ENCODE assay signal across 8 cellular contexts in the genomic region with DNA sequence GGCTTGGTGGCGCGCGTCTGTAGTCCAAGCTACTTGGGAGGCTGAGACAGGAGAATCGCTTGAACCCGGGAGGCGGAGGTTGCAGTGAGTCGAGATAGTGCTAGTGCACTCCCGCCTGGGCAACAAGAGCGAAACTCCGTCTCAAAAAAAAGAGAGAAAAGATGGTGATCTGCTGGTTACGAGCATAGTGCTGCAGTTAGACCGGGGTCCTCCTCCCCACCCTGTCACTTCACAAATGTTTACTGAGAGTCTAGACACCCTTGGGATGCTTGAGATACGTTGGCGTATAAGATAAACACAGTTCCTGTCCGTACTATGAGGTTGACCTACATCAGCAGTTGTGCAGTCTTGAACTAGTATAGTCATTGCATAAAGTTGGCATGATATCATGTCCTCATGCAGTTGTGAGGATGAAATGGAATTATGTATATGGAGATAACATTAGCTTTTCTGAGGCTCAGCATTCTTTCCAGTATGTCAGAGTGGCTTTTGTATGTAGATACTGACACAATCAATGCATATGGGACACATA. TPM values are rescaled to one million over a fixed set of nuclear protein-coding genes. Genes with fewer than 3 reads are reported as not detected.
DNase-seq lines count a peak whose midpoint lies in the region; ATAC-seq, FAIRE-seq and TF ChIP-seq lines count a peak whose summit lies in the region.

No MANE protein-coding gene starts in this region.

- no peak for TF ChIP-seq RAD21 in H1 (IDR thresholded peaks at IDR 0.05 in 1 of 2, conservative IDR thresholded peaks at IDR 0.05 in 1 of 2; ENCODE audit: low read depth in 2 of 2, low read length in 2 of 2)
- TF ChIP-seq RAD21 in neural cell (conservative IDR thresholded peaks at IDR 0.05) = no peak

- TF ChIP-seq CTCF in OCI-LY1 (IDR thresholded peaks at IDR 0.05; ENCODE audit: low read length) (no peak), H1 (IDR thresholded peaks at IDR 0.05; ENCODE audit: control extremely low read depth in 1 of 3, insufficient read depth in 1 of 3, low read depth in 1 of 3, low read length in 3 of 3) (no peak), neural cell (IDR thresholded peaks at IDR 0.05; ENCODE audit: poor library complexity, severe bottlenecking) (no peak)

- no peak overlapping the region for H2BK5ac ChIP-seq in H1 (ENCODE audit: low read depth, low read length)

- peaks cover 25 to 48% (median 34%) of the 10 kb centered on the region in 4 donors for H3K4me1 Mint-ChIP-seq in CD4-positive, CD25-positive, alpha-beta regulatory T cell

- H3K36me3 ChIP-seq in CD4-positive, CD25-positive, alpha-beta regulatory T cell (ENCODE audit: control insufficient read depth, insufficient read depth, low read length) = peaks cover 11% of the 10 kb centered on the region
- peaks cover 12% of the 10 kb centered on the region for H3K36me3 ChIP-seq in OCI-LY1 (ENCODE audit: insufficient read depth, low read length)
- H3K36me3 ChIP-seq in H1 (ENCODE audit: control insufficient read depth in 2 of 4, insufficient read depth in 4 of 4, low read length in 3 of 4) = peaks cover 0 to 13% (median 7%) of the 10 kb centered on the region in 4 experiments; a peak in 6 of 8 replicates
- H3K36me3 ChIP-seq in neural cell (ENCODE audit: insufficient read depth, low read length) = no peaks in the 10 kb centered on the region

- H3K4me3 ChIP-seq in CD4-positive, CD25-positive, alpha-beta regulatory T cell (ENCODE audit: low read depth, low read length) = peak overlapping the region; percentile 91
- H3K4me3 ChIP-seq in OCI-LY1 (ENCODE audit: low read depth, low read length, poor library complexity, severe bottlenecking) (peak overlapping the region; percentile 99), H1 (ENCODE audit: extremely low read depth in 1 of 4, insufficient read depth in 2 of 4, low read depth in 3 of 4, low read length in 4 of 4) (peak overlapping the region; percentile 70 to 97 (median 80)), neural cell (ENCODE audit: low read length) (peak overlapping the region; percentile 71)

- 59% methylated on average over 15 of the region's 15 CpGs; no CpG with 5 or more reads in 1 of the 2 experiments for WGBS in H1 (ENCODE audit: extremely low coverage in 1 of 2, insufficient coverage in 1 of 2, insufficient read length in 1 of 2, insufficient replicate concordance in 2 of 2, low coverage in 1 of 2, low lambda C conversion rate in 2 of 2, missing lambda C conversion rate in 1 of 2), 2 experiments

- peak in 1 of 3 donors; percentile 14 for DNase-seq in CD4-positive, CD25-positive, alpha-beta regulatory T cell
- DNase-seq in H1 (ENCODE audit: low read depth in 1 of 2, low spot score in 2 of 2) = no peak
- DNase-seq in NK-92 treated with Interleukin-12 subunit alpha and Interleukin-12 subunit beta, amount 100 ng/mL, for 24 hours (lab: John Stamatoyannopoulos, UW) = no peak
- DNase-seq in NCI-H2081 treated with DMSO at 0.1 percent for 48 hours (lab: John Stamatoyannopoulos, UW) = no peak
- DNase-seq in inferior parietal cortex (ENCODE audit: extremely low spot score) = no peak
- no peak for DNase-seq in MV-4-11 (lab: John Stamatoyannopoulos, UW)

- no peak overlapping the region for H2BK120ac ChIP-seq in H1 (replicated peaks; ENCODE audit: low read depth, low read length)

- H3K4me2 ChIP-seq in OCI-LY1 (ENCODE audit: low read length) (peak overlapping the region; percentile 87), H1 (ENCODE audit: insufficient read depth in 1 of 2, low read depth in 2 of 2, low read length in 2 of 2) (peak overlapping the region; percentile 73 to 96), neural cell (ENCODE audit: low read length) (peak overlapping the region; percentile 85)

- CTCF ChIA-PET in H1 (lab: Charles Lee; ENCODE audit: partially characterized antibody) = no interaction called here

- H2BK12ac ChIP-seq in H1 (ENCODE audit: low read depth, low read length) = no peak overlapping the region; the same call in 1 of the 2 replicates

- no peak overlapping the region for H2BK15ac ChIP-seq in H1 (ENCODE audit: low read length)

- FAIRE-seq in H1 (lab: Jason Lieb, UNC) = no peak

- H3K23me2 ChIP-seq in H1 (ENCODE audit: low read depth, low read length) = peaks cover 9% of the 10 kb centered on the region

- no peak overlapping the region for H2BK20ac ChIP-seq in H1 (ENCODE audit: low read length)

- peaks cover 3% of the 10 kb centered on the region for H3K79me1 ChIP-seq in H1 (ENCODE audit: low read depth, low read length)

- H3K27ac Mint-ChIP-seq in CD4-positive, CD25-positive, alpha-beta regulatory T cell = peak overlapping the region; percentile 92 to 99 (median 93)

- H3K79me2 ChIP-seq in OCI-LY1 (ENCODE audit: insufficient read depth, low read length) (peaks cover 12% of the 10 kb centered on the region), H1 (ENCODE audit: control insufficient read depth in 1 of 2, insufficient read depth in 2 of 2, low read length in 2 of 2) (peaks cover 7 to 30% of the 10 kb centered on the region in 2 experiments), neural cell (replicated peaks; ENCODE audit: insufficient read depth, low read length) (peaks cover 29% of the 10 kb centered on the region)

- H3K27me3 Mint-ChIP-seq in CD4-positive, CD25-positive, alpha-beta regulatory T cell = peaks cover 5% of the 10 kb centered on the region

- TF ChIP-seq EP300 in H1 (IDR thresholded peaks at IDR 0.05; ENCODE audit: borderline replicate concordance in 1 of 2, low read depth in 2 of 2, low read length in 2 of 2) (no peak), neural cell (conservative IDR thresholded peaks at IDR 0.05; ENCODE audit: poor library complexity, severe bottlenecking) (no peak)

- POLR2A ChIA-PET in H1 (lab: Charles Lee; ENCODE audit: partially characterized antibody) = interaction anchor here (0.6 to 1.7 kb wide), 10 partner anchors 11 to 267 kb away, joined by 3 to 7 read pairs (median 4); a partner anchor contains a TSS

- H3K4me3 Mint-ChIP-seq in CD4-positive, CD25-positive, alpha-beta regulatory T cell = peak overlapping the region; percentile 88 to 98 (median 97)

- H4K91ac ChIP-seq in H1 (replicated peaks; ENCODE audit: insufficient read length, low read length) = no peak overlapping the region

- H3K14ac ChIP-seq in H1 (ENCODE audit: insufficient read length) = no peak overlapping the region

- no peak overlapping the region for H3K18ac ChIP-seq in H1 (ENCODE audit: extremely low read depth, low read length)

- peaks cover 31% of the 10 kb centered on the region for H3K4me1 ChIP-seq in CD4-positive, CD25-positive, alpha-beta regulatory T cell (ENCODE audit: control insufficient read depth, insufficient read depth, low read length, poor library complexity, severe bottlenecking)
- peaks cover 21% of the 10 kb centered on the region for H3K4me1 ChIP-seq in OCI-LY1 (ENCODE audit: insufficient read depth, low read length, severe bottlenecking)
- peaks cover 0 to 5% (median 0%) of the 10 kb centered on the region in 4 experiments; a peak in 1 of 7 replicates for H3K4me1 ChIP-seq in H1 (replicated peaks in 1 of 4; ENCODE audit: control insufficient read depth in 3 of 4, insufficient read depth in 4 of 4, low read length in 3 of 4)

- peaks cover 0 to 2% (median 0%) of the 10 kb centered on the region in 7 donors for H3K9me3 Mint-ChIP-seq in CD4-positive, CD25-positive, alpha-beta regulatory T cell

- peak overlapping the region; percentile 85 for H3K27ac ChIP-seq in CD4-positive, CD25-positive, alpha-beta regulatory T cell (ENCODE audit: insufficient read depth, low read length, poor library complexity, severe bottlenecking)
- H3K27ac ChIP-seq in OCI-LY1 (ENCODE audit: low read depth, low read length, poor library complexity, severe bottlenecking) (peak overlapping the region; percentile 85), H1 (ENCODE audit: low read depth, low read length) (no peak overlapping the region), neural cell (ENCODE audit: low read length) (peak overlapping the region; percentile 64)

- H3K36me3 Mint-ChIP-seq in CD4-positive, CD25-positive, alpha-beta regulatory T cell = peaks cover 20% of the 10 kb centered on the region

- H4K20me1 ChIP-seq in OCI-LY1 (ENCODE audit: insufficient read depth, low read length) = no peaks in the 10 kb centered on the region
- no peaks in the 10 kb centered on the region for H4K20me1 ChIP-seq in H1 (replicated peaks in 1 of 2; ENCODE audit: control insufficient read depth in 1 of 2, insufficient read depth in 2 of 2, low read length in 2 of 2)
- no peaks in the 10 kb centered on the region for H4K20me1 ChIP-seq in neural cell (ENCODE audit: insufficient read depth)

- H4K5ac ChIP-seq in H1 (ENCODE audit: insufficient read length, low read depth, low read length) = no peak overlapping the region

- ATAC-seq in CD4-positive, CD25-positive, alpha-beta regulatory T cell (ENCODE audit: low read depth in 2 of 2) = no peak

- H3K4ac ChIP-seq in H1 (replicated peaks; ENCODE audit: insufficient read length, low read depth, low read length) = peak overlapping the region; percentile 36

- H3K23ac ChIP-seq in H1 (ENCODE audit: insufficient read length) = no peak overlapping the region

- no peak overlapping the region for H2AK5ac ChIP-seq in H1 (ENCODE audit: low read depth, low read length)

- no peaks in the 10 kb centered on the region for H3K27me3 ChIP-seq in CD4-positive, CD25-positive, alpha-beta regulatory T cell (ENCODE audit: control insufficient read depth, insufficient read depth, low read length)
- H3K27me3 ChIP-seq in OCI-LY1 (ENCODE audit: insufficient read depth, low read length) = no peaks in the 10 kb centered on the region
- H3K27me3 ChIP-seq in H1 (replicated peaks in 1 of 4; ENCODE audit: control insufficient read depth in 3 of 4, extremely low read depth in 1 of 4, insufficient read depth in 3 of 4, low read length in 3 of 4) = no peaks in the 10 kb centered on the region
- H3K27me3 ChIP-seq in neural cell (ENCODE audit: insufficient read depth, low read depth, low read length) = no peaks in the 10 kb centered on the region

- H3K9ac ChIP-seq in OCI-LY1 (ENCODE audit: low read length) (peak overlapping the region; percentile 99), H1 (replicated peaks in 1 of 4; ENCODE audit: extremely low read depth in 1 of 4, low read depth in 3 of 4, low read length in 3 of 4) (peak overlapping the region; percentile 72 to 91 (median 80)), neural cell (ENCODE audit: low read length) (peak overlapping the region; percentile 87)

- H3F3A ChIP-seq in OCI-LY1 (ENCODE audit: insufficient read depth, low read length) = no peaks in the 10 kb centered on the region
- H3F3A ChIP-seq in neural cell (ENCODE audit: insufficient read depth, low read length, poor library complexity, severe bottlenecking) = no peaks in the 10 kb centered on the region

- no peak overlapping the region for H3K56ac ChIP-seq in H1 (replicated peaks; ENCODE audit: insufficient read length, low read depth, low read length)

- no peak overlapping the region for H4K8ac ChIP-seq in H1 (ENCODE audit: extremely low read depth, insufficient read depth, low read length)

- H3K9me2 ChIP-seq in OCI-LY1 (ENCODE audit: low read depth, low read length) (no peaks in the 10 kb centered on the region), neural cell (ENCODE audit: insufficient read depth, low read length) (no peaks in the 10 kb centered on the region)

- no peak for TF ChIP-seq POLR2A in H1 (IDR thresholded peaks at IDR 0.05; ENCODE audit: control extremely low read depth in 1 of 2, low read depth in 2 of 2, low read length in 2 of 2)

- H2AFZ ChIP-seq in OCI-LY1 (ENCODE audit: low read length) (no peak overlapping the region), H1 (ENCODE audit: low read length) (no peak overlapping the region), neural cell (ENCODE audit: low read depth, low read length) (peak overlapping the region; percentile 52)

- no peaks in the 10 kb centered on the region for H3K9me3 ChIP-seq in CD4-positive, CD25-positive, alpha-beta regulatory T cell (ENCODE audit: control insufficient read depth in 2 of 2, low read length in 2 of 2)
- H3K9me3 ChIP-seq in OCI-LY1 (ENCODE audit: low read length) = no peaks in the 10 kb centered on the region
- no peaks in the 10 kb centered on the region for H3K9me3 ChIP-seq in H1 (ENCODE audit: insufficient read depth in 2 of 2, low read depth in 1 of 2, low read length in 1 of 2)
- no peaks in the 10 kb centered on the region for H3K9me3 ChIP-seq in neural cell (ENCODE audit: low read length)

RNA-seq across cellular contexts. Expression of a gene that starts 0.8 kb away (rescaled TPM):
- total RNA-seq in CD4-positive, CD25-positive, alpha-beta regulatory T cell = 27.6 TPM
- polyA plus RNA-seq in CD4-positive, CD25-positive, alpha-beta regulatory T cell = 10 to 100 TPM in 2 of 4 donors, 1 to 10 TPM in 2; 6.9 to 11.8 (median 10.1) TPM
- total RNA-seq in H1 (2021; fragmentation: NEBNext Ultra II Directional; extraction: Animal tissue kit (Norgen Biotek cat#: 25700)) = 23.3 and 23.5 TPM in 2 replicates
- polyA plus RNA-seq in H1 (2011; rRNA removed) (17.3 and 26.3 TPM in 2 replicates), neural cell (25.7 and 27.0 TPM in 2 replicates)
- 21.8 TPM for polyA plus RNA-seq in H1 (2011; cell fraction: cytosol; rRNA removed)
- polyA plus RNA-seq in H1 (2011; cell fraction: nucleus; rRNA removed) = 74.7 TPM
- polyA plus RNA-seq in H1 (2012, experiment 1 of 2) = 20.4 to 23.2 TPM (median 22.5 TPM) in 4 replicates
- polyA plus RNA-seq in H1 (2012, experiment 2 of 2) = 16.7 TPM
- 20.7 TPM for polyA plus RNA-seq in H1 (2013, experiment 1 of 2)
- 15.3 TPM for polyA plus RNA-seq in H1 (2013, experiment 2 of 2)
- polyA minus RNA-seq in H1 (2011; rRNA and poly(A)+ RNA removed) = 37.2 and 46.4 TPM in 2 replicates
- 18.9 TPM for polyA minus RNA-seq in H1 (2011; cell fraction: cytosol; rRNA and poly(A)+ RNA removed)
- 52.6 TPM for polyA minus RNA-seq in H1 (2011; cell fraction: nucleus; rRNA and poly(A)+ RNA removed)
- 29.2 and 31.6 TPM in 2 replicates for polyA minus RNA-seq in neural cell

RNA-seq across cellular contexts. Expression of a gene that starts 0.9 kb away (rescaled TPM):
- total RNA-seq in CD4-positive, CD25-positive, alpha-beta regulatory T cell = 23.7 TPM
- 10 to 100 TPM; 21.2 to 26.1 (median 25.4) TPM for polyA plus RNA-seq in CD4-positive, CD25-positive, alpha-beta regulatory T cell
- 20.1 and 22.2 TPM in 2 replicates for total RNA-seq in H1 (2021; fragmentation: NEBNext Ultra II Directional; extraction: Animal tissue kit (Norgen Biotek cat#: 25700))
- polyA plus RNA-seq in H1 (2011; rRNA removed) (11.7 and 12.8 TPM in 2 replicates), neural cell (23.4 and 28.5 TPM in 2 replicates)
- 16.2 TPM for polyA plus RNA-seq in H1 (2011; cell fraction: cytosol; rRNA removed)
- 10.9 TPM for polyA plus RNA-seq in H1 (2011; cell fraction: nucleus; rRNA removed)
- 13.3 to 16.6 TPM (median 15.1 TPM) in 4 replicates for polyA plus RNA-seq in H1 (2012, experiment 1 of 2)
- polyA plus RNA-seq in H1 (2012, experiment 2 of 2) = 1.5 TPM
- 11.9 TPM for polyA plus RNA-seq in H1 (2013, experiment 1 of 2)
- polyA plus RNA-seq in H1 (2013, experiment 2 of 2) = 12.7 TPM
- 30.8 and 37.0 TPM in 2 replicates for polyA minus RNA-seq in H1 (2011; rRNA and poly(A)+ RNA removed)
- 16.7 TPM for polyA minus RNA-seq in H1 (2011; cell fraction: cytosol; rRNA and poly(A)+ RNA removed)
- 15.3 TPM for polyA minus RNA-seq in H1 (2011; cell fraction: nucleus; rRNA and poly(A)+ RNA removed)
- 50.4 and 53.0 TPM in 2 replicates for polyA minus RNA-seq in neural cell
